In the genomic region with DNA sequence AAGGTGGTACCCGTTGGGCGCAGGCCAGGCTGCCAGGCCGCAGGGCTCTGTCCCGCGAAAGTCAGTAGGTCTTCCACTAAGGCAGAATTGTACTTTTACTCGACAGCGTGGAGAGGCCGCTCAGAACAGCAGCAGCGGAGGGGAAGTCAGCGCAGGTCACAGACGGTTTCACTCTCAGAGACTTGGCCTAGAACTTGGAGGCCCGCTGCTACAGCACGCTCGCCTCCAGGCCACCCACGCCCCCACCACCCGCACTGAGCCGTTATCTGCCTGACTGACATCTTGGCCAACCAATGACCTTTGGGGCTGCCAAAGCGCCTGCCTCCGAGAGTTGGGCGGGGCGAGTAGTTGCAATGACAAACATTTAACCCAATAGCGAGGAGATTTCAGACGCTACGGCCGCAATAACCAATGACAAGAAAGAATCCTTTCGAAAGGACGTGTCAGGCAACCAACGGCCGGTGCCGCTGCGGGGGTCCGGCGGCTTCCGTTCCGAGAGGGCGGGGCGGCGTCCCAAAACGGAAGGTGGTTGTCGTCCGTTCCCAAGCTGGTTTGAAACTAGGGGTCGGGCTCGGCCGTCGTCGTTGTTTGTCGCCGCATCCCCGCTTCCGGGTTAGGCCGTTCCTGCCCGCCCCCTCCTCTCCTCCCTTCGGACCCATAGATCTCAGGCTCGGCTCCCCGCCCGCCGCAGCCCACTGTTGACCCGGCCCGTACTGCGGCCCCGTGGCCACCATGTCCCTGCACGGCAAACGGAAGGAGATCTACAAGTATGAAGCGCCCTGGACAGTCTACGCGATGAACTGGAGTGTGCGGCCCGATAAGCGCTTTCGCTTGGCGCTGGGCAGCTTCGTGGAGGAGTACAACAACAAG, we compare ENCODE assay signal across 8 cellular contexts. TPM values are rescaled to one million over a fixed set of nuclear protein-coding genes. Genes with fewer than 3 reads are reported as not detected.
DNase-seq lines count a peak whose midpoint lies in the region; ATAC-seq, FAIRE-seq and TF ChIP-seq lines count a peak whose summit lies in the region.

A gene with protein sequence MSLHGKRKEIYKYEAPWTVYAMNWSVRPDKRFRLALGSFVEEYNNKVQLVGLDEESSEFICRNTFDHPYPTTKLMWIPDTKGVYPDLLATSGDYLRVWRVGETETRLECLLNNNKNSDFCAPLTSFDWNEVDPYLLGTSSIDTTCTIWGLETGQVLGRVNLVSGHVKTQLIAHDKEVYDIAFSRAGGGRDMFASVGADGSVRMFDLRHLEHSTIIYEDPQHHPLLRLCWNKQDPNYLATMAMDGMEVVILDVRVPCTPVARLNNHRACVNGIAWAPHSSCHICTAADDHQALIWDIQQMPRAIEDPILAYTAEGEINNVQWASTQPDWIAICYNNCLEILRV (plus strand): TSS at position 532 of the 870 bp plus-strand sequence. CDS start 201 bp downstream, at position 733.

- H4K20me1 ChIP-seq in H1 (replicated peaks in 1 of 2; ENCODE audit: control insufficient read depth in 1 of 2, insufficient read depth in 2 of 2, low read length in 2 of 2), result peaks cover 5 to 15% of the 10 kb centered on the region in 2 experiments

- H3K23me2 ChIP-seq in H1 (ENCODE audit: low read depth, low read length), result peaks cover 11% of the 10 kb centered on the region; the same call in 1 of the 2 replicates

- H3K9ac ChIP-seq in H1 (replicated peaks in 1 of 4; ENCODE audit: extremely low read depth in 1 of 4, low read depth in 3 of 4, low read length in 3 of 4) (peak within 1 kb of the TSS; percentile 69 to 85 (median 73)), mesenchymal stem cell (ENCODE audit: low read length) (peak within 1 kb of the TSS; percentile 97)

- H2AFZ ChIP-seq in H1 (ENCODE audit: low read length) (peak within 1 kb of the TSS; percentile 51; the same call in 1 of the 2 replicates), mesenchymal stem cell (ENCODE audit: low read depth, low read length) (peak within 1 kb of the TSS; percentile 59)

- H4K8ac ChIP-seq in H1 (ENCODE audit: extremely low read depth, insufficient read depth, low read length) (peak within 1 kb of the TSS; percentile 90), mesenchymal stem cell (ENCODE audit: low read length) (peak within 1 kb of the TSS; percentile 97)

- peak within 1 kb of the TSS; percentile 94 for H2BK5ac ChIP-seq in H1 (ENCODE audit: low read depth, low read length)
- H2BK5ac ChIP-seq in mesenchymal stem cell (ENCODE audit: low read depth, low read length, poor library complexity, severe bottlenecking), result peak within 1 kb of the TSS; percentile 9

- no peak within 1 kb of the TSS for H2BK15ac ChIP-seq in H1 (ENCODE audit: low read length)
- H2BK15ac ChIP-seq in mesenchymal stem cell (ENCODE audit: low read depth, poor library complexity, severe bottlenecking), result peak within 1 kb of the TSS; percentile 70

- TF ChIP-seq CTCF in H1 (IDR thresholded peaks at IDR 0.05; ENCODE audit: control extremely low read depth in 1 of 3, insufficient read depth in 1 of 3, low read depth in 1 of 3, low read length in 3 of 3), result no peak

- H3K56ac ChIP-seq in H1 (replicated peaks; ENCODE audit: insufficient read length, low read depth, low read length), result peak within 1 kb of the TSS; percentile 95

- H3K14ac ChIP-seq in H1 (ENCODE audit: insufficient read length), result peak within 1 kb of the TSS; percentile 48
- H3K14ac ChIP-seq in mesenchymal stem cell (ENCODE audit: low read length in 2 of 2), result peak within 1 kb of the TSS; percentile 22 to 89

- H2BK120ac ChIP-seq in H1 (replicated peaks; ENCODE audit: low read depth, low read length), result no peak within 1 kb of the TSS
- peak within 1 kb of the TSS; percentile 50 for H2BK120ac ChIP-seq in mesenchymal stem cell (ENCODE audit: low read depth, low read length)

- H3K4me1 ChIP-seq in H1 (replicated peaks in 1 of 4; ENCODE audit: control insufficient read depth in 3 of 4, insufficient read depth in 4 of 4, low read length in 3 of 4), result peaks cover 0 to 4% (median 3%) of the 10 kb centered on the region in 4 experiments; a peak in 5 of 7 replicates
- peaks cover 5% of the 10 kb centered on the region for H3K4me1 ChIP-seq in mesenchymal stem cell (ENCODE audit: control insufficient read depth, insufficient read depth, low read depth, low read length)

- H3K36me3 ChIP-seq in H1 (ENCODE audit: control insufficient read depth in 2 of 4, insufficient read depth in 4 of 4, low read length in 3 of 4) (peaks cover 0 to 3% (median 0%) of the 10 kb centered on the region in 4 experiments; a peak in 1 of 8 replicates), mesenchymal stem cell (ENCODE audit: control insufficient read depth in 1 of 2, insufficient read depth in 2 of 2, low read depth in 1 of 2, low read length in 2 of 2) (no peaks in the 10 kb centered on the region)

- peak within 1 kb of the TSS; percentile 94 for H4K91ac ChIP-seq in H1 (replicated peaks; ENCODE audit: insufficient read length, low read length)
- H4K91ac ChIP-seq in mesenchymal stem cell (ENCODE audit: low read length), result peak within 1 kb of the TSS; percentile 88

- H4K5ac ChIP-seq in H1 (ENCODE audit: insufficient read length, low read depth, low read length), result peak within 1 kb of the TSS; percentile 91

- ATAC-seq in GM21367 (IDR thresholded peaks at IDR 0.05; ENCODE audit: unreplicated experiment), result peak; percentile 91

- H3K18ac ChIP-seq in H1 (ENCODE audit: extremely low read depth, low read length) (peak within 1 kb of the TSS; percentile 98), mesenchymal stem cell (ENCODE audit: low read depth in 1 of 2, low read length in 2 of 2) (peak within 1 kb of the TSS; percentile 91 to 93)

- peak in 1 of 2 experiments; percentile 78; a peak in 2 of 3 replicates for TF ChIP-seq POLR2A in H1 (IDR thresholded peaks at IDR 0.05; ENCODE audit: control extremely low read depth in 1 of 2, low read depth in 2 of 2, low read length in 2 of 2)

- no peak for TF ChIP-seq RAD21 in H1 (IDR thresholded peaks at IDR 0.05 in 1 of 2, conservative IDR thresholded peaks at IDR 0.05 in 1 of 2; ENCODE audit: low read depth in 2 of 2, low read length in 2 of 2)

- H3K79me2 ChIP-seq in H1 (ENCODE audit: control insufficient read depth in 1 of 2, insufficient read depth in 2 of 2, low read length in 2 of 2), result peaks cover 17 to 43% of the 10 kb centered on the region in 2 experiments

- H3K4me2 ChIP-seq in H1 (ENCODE audit: insufficient read depth in 1 of 2, low read depth in 2 of 2, low read length in 2 of 2), result peak within 1 kb of the TSS; percentile 75 to 83
- H3K4me2 ChIP-seq in mesenchymal stem cell (ENCODE audit: low read length, poor library complexity, severe bottlenecking), result peak within 1 kb of the TSS; percentile 88

- WGBS in H1 (ENCODE audit: extremely low coverage in 1 of 2, insufficient coverage in 1 of 2, insufficient read length in 1 of 2, insufficient replicate concordance in 2 of 2, low coverage in 1 of 2, low lambda C conversion rate in 2 of 2, missing lambda C conversion rate in 1 of 2), 2 experiments, result 2% methylated on average over 62 of the region's 72 CpGs; no CpG with 5 or more reads in 1 of the 2 experiments
- WGBS in mesenchymal stem cell, result under 1% methylated on average over 68 of the region's 72 CpGs

- H2BK12ac ChIP-seq in H1 (ENCODE audit: low read depth, low read length), result no peak within 1 kb of the TSS
- no peak within 1 kb of the TSS for H2BK12ac ChIP-seq in mesenchymal stem cell (ENCODE audit: low read length in 2 of 2)

- H3K79me1 ChIP-seq in H1 (ENCODE audit: low read depth, low read length) (peaks cover 6% of the 10 kb centered on the region), mesenchymal stem cell (replicated peaks; ENCODE audit: low read length, poor library complexity, severe bottlenecking) (no peaks in the 10 kb centered on the region)

- DNase-seq in COLO829 (ENCODE audit: low spot score), result peak; percentile 99
- peak; percentile 100 for DNase-seq in HTR-8/SVneo (ENCODE audit: insufficient read length, low spot score)
- DNase-seq in NOMO-1 treated with dmso at 0.1 percent for 144 hours (lab: John Stamatoyannopoulos, UW; ENCODE audit: unreplicated experiment), result peak; percentile 100
- peak; percentile 97 to 99 (median 98) for DNase-seq in activated CD8-positive, alpha-beta memory T cell treated with anti-CD3 and anti-CD28 coated beads for 48 hours (ENCODE audit: low read depth in 2 of 3, low spot score in 2 of 3)
- peak; percentile 96 to 97 for DNase-seq in H1 (ENCODE audit: low read depth in 1 of 2, low spot score in 2 of 2)
- peak; percentile 100 for DNase-seq in mesenchymal stem cell
- peak; percentile 99 for DNase-seq in stimulated activated CD8-positive, alpha-beta memory T cell treated with anti-CD3 and anti-CD28 coated beads, Interleukin-12 subunit alpha, Interleukin-12 subunit beta, amount 100 ng/mL, for 4 hours (ENCODE audit: low read depth)

- POLR2A ChIA-PET in H1 (lab: Charles Lee; ENCODE audit: partially characterized antibody), result interaction anchor here (0.7 to 2.1 kb wide), 10 partner anchors 12 to 72 kb away, joined by 3 to 5 read pairs (median 4); a partner anchor contains a TSS

- H2AK5ac ChIP-seq in H1 (ENCODE audit: low read depth, low read length), result peak within 1 kb of the TSS; percentile 93; the same call in 1 of the 2 replicates
- no peak within 1 kb of the TSS for H2AK5ac ChIP-seq in mesenchymal stem cell (ENCODE audit: low read length, severe bottlenecking)

- FAIRE-seq in HTR-8/SVneo (lab: Jason Lieb, UNC), result peak; percentile 97
- FAIRE-seq in H1 (lab: Jason Lieb, UNC), result no peak

- H3K9me3 ChIP-seq in H1 (ENCODE audit: insufficient read depth in 2 of 2, low read depth in 1 of 2, low read length in 1 of 2) (no peaks in the 10 kb centered on the region), mesenchymal stem cell (ENCODE audit: control insufficient read depth, low read length) (no peaks in the 10 kb centered on the region)

- no peak within 1 kb of the TSS for H2BK20ac ChIP-seq in H1 (ENCODE audit: low read length)

- H3K27me3 ChIP-seq in H1 (replicated peaks in 1 of 4; ENCODE audit: control insufficient read depth in 3 of 4, extremely low read depth in 1 of 4, insufficient read depth in 3 of 4, low read length in 3 of 4) (no peaks in the 10 kb centered on the region), mesenchymal stem cell (ENCODE audit: control insufficient read depth in 1 of 2, insufficient read depth in 1 of 2, low read length in 2 of 2) (no peaks in the 10 kb centered on the region)

- H3K27ac ChIP-seq in H1 (ENCODE audit: low read depth, low read length) (peak within 1 kb of the TSS; percentile 68; the same call in 1 of the 2 replicates), mesenchymal stem cell (ENCODE audit: low read length, poor library complexity, severe bottlenecking) (peak within 1 kb of the TSS; percentile 71)

- H3K4me3 ChIP-seq in H1 (ENCODE audit: extremely low read depth in 1 of 4, insufficient read depth in 2 of 4, low read depth in 3 of 4, low read length in 4 of 4) (peak within 1 kb of the TSS; percentile 88 to 95 (median 90)), mesenchymal stem cell (ENCODE audit: insufficient read depth in 1 of 2, low read depth in 1 of 2, low read length in 2 of 2) (peak within 1 kb of the TSS; percentile 85 to 100)

- CTCF ChIA-PET in H1 (lab: Charles Lee; ENCODE audit: partially characterized antibody), result interaction anchor here (1.0 to 2.6 kb wide), 7 partner anchors 11 to 115 kb away, joined by 3 to 10 read pairs (median 4); no protein-coding TSS in a partner anchor

- H3K4ac ChIP-seq in H1 (replicated peaks; ENCODE audit: insufficient read length, low read depth, low read length), result peak within 1 kb of the TSS; percentile 60
- peak within 1 kb of the TSS; percentile 85 to 90 for H3K4ac ChIP-seq in mesenchymal stem cell (ENCODE audit: low read depth in 1 of 2, low read length in 2 of 2)

- H3K23ac ChIP-seq in H1 (ENCODE audit: insufficient read length), result peak within 1 kb of the TSS; percentile 57
- peak within 1 kb of the TSS; percentile 87 to 90 for H3K23ac ChIP-seq in mesenchymal stem cell (ENCODE audit: low read length in 2 of 2)

- TF ChIP-seq EP300 in H1 (IDR thresholded peaks at IDR 0.05; ENCODE audit: borderline replicate concordance in 1 of 2, low read depth in 2 of 2, low read length in 2 of 2), result no peak

RNA-seq across cellular contexts. Expression of the gene that starts here (rescaled TPM):
- total RNA-seq in H1 (2021; fragmentation: NEBNext Ultra II Directional; extraction: Animal tissue kit (Norgen Biotek cat#: 25700)), result 87.3 and 94.1 TPM in 2 replicates
- 74.9 and 97.4 TPM in 2 replicates for polyA plus RNA-seq in H1 (2011; rRNA removed)
- polyA plus RNA-seq in H1 (2011; cell fraction: cytosol; rRNA removed), result 57.6 TPM
- 71.4 TPM for polyA plus RNA-seq in H1 (2011; cell fraction: nucleus; rRNA removed)
- 63.0 to 69.1 TPM (median 65.1 TPM) in 4 replicates for polyA plus RNA-seq in H1 (2012, experiment 1 of 2)
- 54.6 TPM for polyA plus RNA-seq in H1 (2012, experiment 2 of 2)
- polyA plus RNA-seq in H1 (2013, experiment 1 of 2), result 41.2 TPM
- 41.8 TPM for polyA plus RNA-seq in H1 (2013, experiment 2 of 2)
- 139 and 144 TPM in 2 replicates for polyA minus RNA-seq in H1 (2011; rRNA and poly(A)+ RNA removed)
- 51.2 TPM for polyA minus RNA-seq in H1 (2011; cell fraction: cytosol; rRNA and poly(A)+ RNA removed)
- 36.5 TPM for polyA minus RNA-seq in H1 (2011; cell fraction: nucleus; rRNA and poly(A)+ RNA removed)
- polyA plus RNA-seq in mesenchymal stem cell (2013, experiment 1 of 2), result 51.6 TPM
- polyA plus RNA-seq in mesenchymal stem cell (2013, experiment 2 of 2), result 50.7 TPM

Comparison
In these comparisons a context has a peak if more than half of its experiments do, and no peak if none do; other contexts are left out.
1. Peak in every context shown above with its lines: DNase-seq, ATAC-seq, H3K4me3 ChIP-seq and H3K27ac ChIP-seq.